Comparison of ENCODE assay signal across 23 cellular contexts in the genomic region with DNA sequence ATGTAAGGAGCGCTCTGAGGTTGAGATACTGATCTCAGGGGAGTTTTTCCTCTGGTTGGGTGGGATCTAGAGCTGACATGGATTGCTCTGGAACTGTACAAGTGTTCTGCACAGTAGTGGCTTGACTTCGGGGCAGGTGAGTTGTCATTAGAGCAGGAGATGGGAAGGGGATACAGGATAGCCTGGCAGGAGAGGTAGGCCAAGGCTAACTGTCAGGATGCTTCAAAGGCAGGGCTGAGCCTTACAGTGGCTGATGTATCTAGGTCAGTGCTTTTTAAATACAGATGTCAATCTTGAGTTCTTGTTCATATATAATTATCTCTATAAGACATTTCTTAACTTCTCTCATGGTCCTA.
"Had no signal": no experiment of that assay in that cellular context is flagged by ENCODE, and none has a peak within 500 bp of the region (broad histone marks: within the 10 kb centered on the region; RNA-seq: fewer than 3 reads in every experiment).

No MANE protein-coding gene starts in this region.

- H3K27me3 ChIP-seq: colonic mucosa, gastrocnemius medialis, heart left ventricle, tibial artery, uterus had no signal

- H3K27ac ChIP-seq: colonic mucosa, gastrocnemius medialis, heart left ventricle, left ventricle myocardium inferior, tibial artery, uterus, WERI-Rb-1 had no signal

- H3K9me3 Mint-ChIP-seq: activated naive CD8-positive, alpha-beta T cell treated with anti-CD3 and anti-CD28 coated beads for 36 hours; immature natural killer cell; memory B cell; naive thymus-derived CD4-positive, alpha-beta T cell had no signal

- H3K36me3 Mint-ChIP-seq: activated CD8-positive, alpha-beta memory T cell treated with anti-CD3 and anti-CD28 coated beads, Interleukin-2, amount 10 ng/mL, durations not matched to agents 7 days and 5 days; immature natural killer cell; memory B cell; naive thymus-derived CD4-positive, alpha-beta T cell had no signal

- H3K9me3 ChIP-seq: colonic mucosa, gastrocnemius medialis, heart left ventricle, left ventricle myocardium inferior, tibial artery, uterus had no signal

- H3K36me3 ChIP-seq: colonic mucosa, gastrocnemius medialis, heart left ventricle, left ventricle myocardium inferior, tibial artery, uterus, WERI-Rb-1 had no signal

- H3K4me1 Mint-ChIP-seq: activated CD4-positive, alpha-beta T cell treated with anti-CD3 and anti-CD28 coated beads for 36 hours; memory B cell had no signal

- H3K4me3 ChIP-seq: colonic mucosa, gastrocnemius medialis, heart left ventricle, left ventricle myocardium inferior, tibial artery, uterus had no signal

- DNase-seq: activated CD4-positive, alpha-beta T cell treated with anti-CD3 and anti-CD28 coated beads for 36 hours; activated CD4-positive, alpha-beta T cell treated with anti-CD3 and anti-CD28 coated beads, Interleukin-2, amount 50 U/mL, for 48 hours; activated CD8-positive, alpha-beta memory T cell treated with anti-CD3 and anti-CD28 coated beads, Interleukin-2, amount 10 ng/mL, durations not matched to agents 7 days and 5 days; activated naive CD8-positive, alpha-beta T cell treated with anti-CD3 and anti-CD28 coated beads for 36 hours; amniotic stem cell; central memory CD4-positive, alpha-beta T cell; colonic mucosa; gastrocnemius medialis; heart left ventricle; immature natural killer cell; kidney glomerular epithelial cell; left ventricle myocardium inferior; naive thymus-derived CD4-positive, alpha-beta T cell; nucleus accumbens; posterior cingulate gyrus; stimulated activated naive CD8-positive, alpha-beta T cell treated with anti-CD3 and anti-CD28 coated beads, Interleukin-15, Interleukin-2, amounts not matched to agents 100 U/mL and 50 U/mL, for 24 hours; substantia nigra; SW 1271; T-helper 2 cell; tibial artery; uterus; WERI-Rb-1 had no signal

- H3K27me3 Mint-ChIP-seq: activated CD4-positive, alpha-beta T cell treated with anti-CD3 and anti-CD28 coated beads for 36 hours; activated CD8-positive, alpha-beta memory T cell treated with anti-CD3 and anti-CD28 coated beads, Interleukin-2, amount 10 ng/mL, durations not matched to agents 7 days and 5 days; activated naive CD8-positive, alpha-beta T cell treated with anti-CD3 and anti-CD28 coated beads for 36 hours; memory B cell; naive thymus-derived CD4-positive, alpha-beta T cell had no signal

- H3K27ac Mint-ChIP-seq: activated CD4-positive, alpha-beta T cell treated with anti-CD3 and anti-CD28 coated beads for 36 hours; activated CD8-positive, alpha-beta memory T cell treated with anti-CD3 and anti-CD28 coated beads, Interleukin-2, amount 10 ng/mL, durations not matched to agents 7 days and 5 days; activated naive CD8-positive, alpha-beta T cell treated with anti-CD3 and anti-CD28 coated beads for 36 hours; immature natural killer cell; memory B cell; naive thymus-derived CD4-positive, alpha-beta T cell had no signal

- ATAC-seq: activated CD4-positive, alpha-beta T cell treated with anti-CD3 and anti-CD28 coated beads for 36 hours; activated CD8-positive, alpha-beta memory T cell treated with anti-CD3 and anti-CD28 coated beads, Interleukin-2, amount 10 ng/mL, durations not matched to agents 7 days and 5 days; gastrocnemius medialis; heart left ventricle; naive thymus-derived CD4-positive, alpha-beta T cell; stimulated activated naive CD8-positive, alpha-beta T cell treated with anti-CD3 and anti-CD28 coated beads, Interleukin-15, Interleukin-2, amounts not matched to agents 100 U/mL and 50 U/mL, for 24 hours had no signal

- H3K4me3 Mint-ChIP-seq: activated CD4-positive, alpha-beta T cell treated with anti-CD3 and anti-CD28 coated beads for 36 hours; activated CD8-positive, alpha-beta memory T cell treated with anti-CD3 and anti-CD28 coated beads, Interleukin-2, amount 10 ng/mL, durations not matched to agents 7 days and 5 days; activated naive CD8-positive, alpha-beta T cell treated with anti-CD3 and anti-CD28 coated beads for 36 hours; immature natural killer cell; memory B cell; naive thymus-derived CD4-positive, alpha-beta T cell had no signal

- H3K4me1 ChIP-seq: colonic mucosa, gastrocnemius medialis, heart left ventricle, left ventricle myocardium inferior, tibial artery, uterus had no signal
